ENCODE assay signal across 14 cellular contexts in genomic region chr5:149227168-149227826, GRCh38. TPM values are rescaled to one million over a fixed set of nuclear protein-coding genes. Genes with fewer than 3 reads are reported as not detected.
DNase-seq lines count a peak whose midpoint lies in the region; ATAC-seq, FAIRE-seq and TF ChIP-seq lines count a peak whose summit lies in the region.
"Had no signal": no experiment of that assay in that cellular context is flagged by ENCODE, and none has a peak within 500 bp of the region (broad histone marks: within the 10 kb centered on the region; RNA-seq: fewer than 3 reads in every experiment).

No MANE protein-coding gene starts in this region.

- CTCF ChIA-PET in activated CD4-positive, alpha-beta T cell treated with anti-CD3 and anti-CD28 coated beads for 36 hours (lab: Charles Lee): interaction anchor here (1.3 kb wide), 1 partner anchor 86 kb away, joined by 3 read pairs; the partner anchor contains the start of gene ABLIM3

- H3K9me3 Mint-ChIP-seq in activated CD4-positive, alpha-beta T cell treated with anti-CD3 and anti-CD28 coated beads for 36 hours (ENCODE audit: low read depth): no peaks in the 10 kb centered on the region
- no peaks in the 10 kb centered on the region for H3K9me3 Mint-ChIP-seq in activated T-cell treated with anti-CD3 and anti-CD28 coated beads, Interleukin-2, amount 50 U/mL, for 24 hours
- H3K9me3 Mint-ChIP-seq: activated naive CD4-positive, alpha-beta T cell treated with anti-CD3 and anti-CD28 coated beads, Interleukin-2, amount 10 ng/mL, durations not matched to agents 7 days and 5 days; naive thymus-derived CD4-positive, alpha-beta T cell had no signal

- H3K27me3 Mint-ChIP-seq in activated CD4-positive, alpha-beta T cell treated with anti-CD3 and anti-CD28 coated beads for 36 hours: no peaks in the 10 kb centered on the region
- no peaks in the 10 kb centered on the region for H3K27me3 Mint-ChIP-seq in activated T-cell treated with anti-CD3 and anti-CD28 coated beads, Interleukin-2, amount 50 U/mL, for 24 hours

- H3K4me3 Mint-ChIP-seq in activated CD4-positive, alpha-beta T cell treated with anti-CD3 and anti-CD28 coated beads for 36 hours: no peak overlapping the region
- H3K4me3 Mint-ChIP-seq in activated T-cell treated with anti-CD3 and anti-CD28 coated beads, Interleukin-2, amount 50 U/mL, for 24 hours: no peak overlapping the region
- H3K4me3 Mint-ChIP-seq: activated naive CD4-positive, alpha-beta T cell treated with anti-CD3 and anti-CD28 coated beads, Interleukin-2, amount 10 ng/mL, durations not matched to agents 7 days and 5 days; naive thymus-derived CD4-positive, alpha-beta T cell had no signal

- peaks cover 53% of the 10 kb centered on the region for H3K36me3 ChIP-seq in skeletal muscle satellite cell (ENCODE audit: insufficient read depth, low read length)

- peak; percentile 75 for ATAC-seq in activated CD4-positive, alpha-beta T cell treated with anti-CD3 and anti-CD28 coated beads for 36 hours
- no peak for ATAC-seq in left lobe of liver
- ATAC-seq: naive thymus-derived CD4-positive, alpha-beta T cell had no signal

- H3K9me3 ChIP-seq in skeletal muscle satellite cell (replicated peaks; ENCODE audit: low read length): no peaks in the 10 kb centered on the region

- no peak for TF ChIP-seq CTCF in fibroblast of mammary gland (conservative IDR thresholded peaks at IDR 0.05; ENCODE audit: control insufficient read depth, insufficient read depth, low read depth, low read length)

- H3K27me3 ChIP-seq in skeletal muscle satellite cell (ENCODE audit: control insufficient read depth, insufficient read depth, low read length): no peaks in the 10 kb centered on the region

- FAIRE-seq in RCC 7860 (lab: Jason Lieb, UNC): peak; percentile 94

- intact Hi-C loops in activated CD4-positive, alpha-beta T cell treated with anti-CD3 and anti-CD28 coated beads for 36 hours (cut with DNase I, micrococcal nuclease): no loop called here

- no peak for DNase-seq in activated CD4-positive, alpha-beta T cell treated with anti-CD3 and anti-CD28 coated beads for 36 hours
- no peak for DNase-seq in activated CD4-positive, alpha-beta T cell treated with anti-CD3 and anti-CD28 coated beads for 4 hours
- peak; percentile 92 for DNase-seq in RCC 7860 (ENCODE audit: low spot score)
- DNase-seq in fibroblast of mammary gland (ENCODE audit: low read depth): peak; percentile 54
- no peak for DNase-seq in left lobe of liver (ENCODE audit: low spot score)
- no peak for DNase-seq in NOMO-1 treated with DMSO at 0.1 percent for 48 hours (lab: John Stamatoyannopoulos, UW; ENCODE audit: unreplicated experiment)
- no peak for DNase-seq in activated T-cell treated with anti-CD3 and anti-CD28 coated beads, Interleukin-2, amount 50 U/mL, for 24 hours
- DNase-seq: activated CD4-positive, alpha-beta T cell treated with anti-CD3 and anti-CD28 coated beads, Interleukin-2, amount 50 U/mL, for 48 hours; activated naive CD4-positive, alpha-beta T cell treated with anti-CD3 and anti-CD28 coated beads, Interleukin-2, amount 10 ng/mL, durations not matched to agents 7 days and 5 days; effector memory CD4-positive, alpha-beta T cell; naive thymus-derived CD4-positive, alpha-beta T cell; NCI-H345; stimulated activated CD4-positive, alpha-beta T cell treated with anti-CD3 and anti-CD28 coated beads, Interleukin-12 subunit alpha, Interleukin-12 subunit beta, amount 100 ng/mL, for 4 hours had no signal

- H3K4me1 ChIP-seq in skeletal muscle satellite cell (ENCODE audit: control insufficient read depth, insufficient read depth, low read length): peaks cover 27% of the 10 kb centered on the region

- H3K4me3 ChIP-seq in fibroblast of mammary gland (ENCODE audit: control insufficient read depth, low read depth, low read length) (no peak overlapping the region), skeletal muscle satellite cell (ENCODE audit: low read length) (no peak overlapping the region)

- POLR2A ChIA-PET in activated CD4-positive, alpha-beta T cell treated with anti-CD3 and anti-CD28 coated beads for 36 hours (lab: Charles Lee): no interaction called here

- no peaks in the 10 kb centered on the region for H3K4me1 Mint-ChIP-seq in activated CD4-positive, alpha-beta T cell treated with anti-CD3 and anti-CD28 coated beads for 36 hours
- peaks cover 10% of the 10 kb centered on the region for H3K4me1 Mint-ChIP-seq in activated T-cell treated with anti-CD3 and anti-CD28 coated beads, Interleukin-2, amount 50 U/mL, for 24 hours (ENCODE audit: low read depth)

- H3K4me2 ChIP-seq in skeletal muscle satellite cell (ENCODE audit: low read length): no peak overlapping the region

- H3K36me3 Mint-ChIP-seq in activated CD4-positive, alpha-beta T cell treated with anti-CD3 and anti-CD28 coated beads for 36 hours (ENCODE audit: low read depth): no peaks in the 10 kb centered on the region
- no peaks in the 10 kb centered on the region for H3K36me3 Mint-ChIP-seq in activated T-cell treated with anti-CD3 and anti-CD28 coated beads, Interleukin-2, amount 50 U/mL, for 24 hours (ENCODE audit: low read depth)
- H3K36me3 Mint-ChIP-seq: activated naive CD4-positive, alpha-beta T cell treated with anti-CD3 and anti-CD28 coated beads, Interleukin-2, amount 10 ng/mL, durations not matched to agents 7 days and 5 days; naive thymus-derived CD4-positive, alpha-beta T cell had no signal

- no peak overlapping the region for H3K27ac Mint-ChIP-seq in activated CD4-positive, alpha-beta T cell treated with anti-CD3 and anti-CD28 coated beads for 36 hours
- no peak overlapping the region for H3K27ac Mint-ChIP-seq in activated T-cell treated with anti-CD3 and anti-CD28 coated beads, Interleukin-2, amount 50 U/mL, for 24 hours
- H3K27ac Mint-ChIP-seq: activated naive CD4-positive, alpha-beta T cell treated with anti-CD3 and anti-CD28 coated beads, Interleukin-2, amount 10 ng/mL, durations not matched to agents 7 days and 5 days; naive thymus-derived CD4-positive, alpha-beta T cell had no signal

- H3K9ac ChIP-seq in skeletal muscle satellite cell (ENCODE audit: low read depth, low read length): peak overlapping the region; percentile 6

RNA-seq across cellular contexts. Expression of gene AFAP1L1, which starts 44.4 kb away (rescaled TPM):
- total RNA-seq in activated CD4-positive, alpha-beta T cell treated with anti-CD3 and anti-CD28 coated beads for 36 hours: under 1 TPM; 0.18 to 0.55 TPM
- total RNA-seq in skeletal muscle satellite cell (2012; rRNA removed): 15.7 and 16.2 TPM in 2 replicates
- total RNA-seq in left lobe of liver: 2.6 TPM

Comparison
In these comparisons a context has a peak if more than half of its experiments do, and no peak if none do; other contexts are left out.
1. DNase-seq: peak in RCC 7860 (single experiment) and fibroblast of mammary gland (single experiment); none in activated CD4-positive, alpha-beta T cell treated with anti-CD3 and anti-CD28 coated beads for 36 hours (single experiment), activated CD4-positive, alpha-beta T cell treated with anti-CD3 and anti-CD28 coated beads for 4 hours (0 of 2), left lobe of liver (single experiment), NOMO-1 treated with DMSO at 0.1 percent for 48 hours (single experiment) and activated T-cell treated with anti-CD3 and anti-CD28 coated beads, Interleukin-2, amount 50 U/mL, for 24 hours (single experiment).